Comparison of ENCODE assay signal across 7 cellular contexts in the genomic region with DNA sequence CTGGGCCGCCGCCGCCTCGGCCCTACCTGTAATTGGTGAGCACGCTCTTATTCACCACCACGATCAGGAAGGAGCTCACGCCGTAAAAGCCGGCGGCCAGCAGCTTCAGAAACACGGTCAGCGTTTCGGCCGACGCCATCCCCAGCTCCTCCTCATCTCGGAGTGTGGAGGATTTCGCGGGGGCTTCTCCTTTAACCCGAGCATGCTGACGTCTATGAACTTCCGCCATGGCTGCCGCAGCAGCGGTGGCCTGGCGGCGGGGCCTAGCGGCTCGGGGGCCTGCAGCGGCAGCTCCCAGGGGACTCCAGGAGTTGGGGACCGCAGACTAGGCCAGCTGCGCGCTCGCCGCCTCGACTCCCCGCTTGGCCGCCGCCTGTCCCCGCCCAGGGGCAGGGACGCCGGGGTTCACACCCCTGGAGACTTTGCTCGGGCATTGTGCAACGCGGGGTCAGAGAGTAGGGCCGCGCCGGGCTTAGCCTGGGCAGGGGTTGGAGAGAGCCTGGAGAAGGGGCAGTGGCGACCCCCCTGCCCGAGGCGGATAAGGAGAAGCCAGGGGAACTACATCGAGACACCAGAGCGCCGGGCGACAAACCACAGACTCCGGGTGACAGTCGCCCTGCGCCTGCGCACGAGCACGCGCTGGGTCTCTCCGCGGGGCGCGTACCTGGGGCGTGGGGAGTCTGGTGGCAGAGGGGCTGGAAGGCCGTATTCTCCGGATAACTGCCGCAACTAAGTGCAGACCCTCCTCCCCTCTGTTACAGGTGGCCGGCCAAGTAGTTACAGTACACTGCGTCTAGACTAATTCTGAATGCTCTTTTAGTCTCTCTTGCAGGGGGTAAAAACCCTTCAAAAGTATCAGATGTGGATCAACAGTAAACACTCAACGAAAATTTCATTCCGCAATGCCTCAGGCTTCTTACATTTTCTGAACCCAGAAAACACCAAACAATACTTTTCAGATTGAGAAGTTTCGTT. TPM values are rescaled to one million over a fixed set of nuclear protein-coding genes. Genes with fewer than 3 reads are reported as not detected.
A peak's percentile ranks its signal among the peaks of the same experiment; 100 is the strongest.
DNase-seq lines count a peak whose midpoint lies in the region; ATAC-seq and TF ChIP-seq lines count a peak whose summit lies in the region.

SLC35D1 (minus strand) TSS at position 364 of the 975 bp plus-strand sequence; CDS start at position 229, 135 bp downstream.

- intact Hi-C loops in sciatic nerve (cut with DNase I): no loop called here

- DNase-seq in NCI-H1930 (lab: John Stamatoyannopoulos, UW): peak; percentile 72 to 79
- peak; percentile 49 for DNase-seq in T-helper 9 cell
- DNase-seq in astrocyte of the cerebellum (ENCODE audit: low read depth): no peak
- DNase-seq in hypothalamus (lab: John Stamatoyannopoulos, UW): peak; percentile 22 to 92 (median 77)
- DNase-seq in sciatic nerve (ENCODE audit: low spot score): peak; percentile 75

- ATAC-seq in GM18508 (IDR thresholded peaks at IDR 0.05; ENCODE audit: insufficient read depth, unreplicated experiment) (peak; percentile 43), HG02938 (IDR thresholded peaks at IDR 0.05; ENCODE audit: unreplicated experiment) (peak; percentile 73), sciatic nerve (peak; percentile 93)

- no peak for TF ChIP-seq CTCF in astrocyte of the cerebellum (IDR thresholded peaks at IDR 0.05; ENCODE audit: low read depth, low read length, missing control alignments)

- H3K4me3 ChIP-seq in astrocyte of the cerebellum (ENCODE audit: low read depth, low read length): peak within 1 kb of the TSS; percentile 83

- in situ Hi-C loops in astrocyte of the cerebellum (cut with HindIII; ENCODE audit: low sequenced_read_pairs): no loop called here

RNA-seq across cellular contexts. Expression of gene SLC35D1, which starts in this region (rescaled TPM):
- total RNA-seq in sciatic nerve: 8.4 TPM

Comparison
In these comparisons a context has a peak if more than half of its experiments do, and no peak if none do; other contexts are left out.
1. ATAC-seq: peak in every context shown above with its lines; median percentile 93 in sciatic nerve; 73 in HG02938; 43 in GM18508.